29 cellular contexts compared by ENCODE assay signal in genomic region chr6:146847426-146847825, GRCh38.
DNase-seq lines count a peak whose midpoint lies in the region; ATAC-seq and TF ChIP-seq lines count a peak whose summit lies in the region.
"Had no signal": no experiment of that assay in that cellular context is flagged by ENCODE, and none has a peak within 500 bp of the region (broad histone marks: within the 10 kb centered on the region; RNA-seq: fewer than 3 reads in every experiment).

No MANE protein-coding gene starts in this region.

- no peak overlapping the region for H3K4me3 Mint-ChIP-seq in progenitor cell of endocrine pancreas (ENCODE audit: low read depth)
- no peak overlapping the region for H3K4me3 Mint-ChIP-seq in chondrocyte (ENCODE audit: unreplicated experiment)
- H3K4me3 Mint-ChIP-seq in type B pancreatic cell: no peak overlapping the region
- H3K4me3 Mint-ChIP-seq: activated CD8-positive, alpha-beta memory T cell treated with anti-CD3 and anti-CD28 coated beads, Interleukin-2, amount 10 ng/mL, durations not matched to agents 7 days and 5 days; activated T-cell treated with anti-CD3 and anti-CD28 coated beads, Interleukin-2, amount 50 U/mL, for 4 hours; CD4-positive, CD25-positive, alpha-beta regulatory T cell; naive B cell; stimulated activated effector memory CD8-positive, alpha-beta T cell treated with anti-CD3 and anti-CD28 coated beads, Interleukin-12 subunit alpha, Interleukin-12 subunit beta, amount 100 ng/mL, for 72 hours; T-helper 17 cell had no signal

- H3K36me3 ChIP-seq in fibroblast of lung (ENCODE audit: control insufficient read depth, insufficient read depth, low read length): no peaks in the 10 kb centered on the region
- H3K36me3 ChIP-seq: left lung, neutrophil, tibial nerve had no signal

- no peak overlapping the region for H2AFZ ChIP-seq in fibroblast of lung (ENCODE audit: low read length)

- H3K9ac ChIP-seq in fibroblast of lung (ENCODE audit: insufficient read depth, low read length): no peak overlapping the region
- H3K9ac ChIP-seq: KMS-11 had no signal

- peak; percentile 9 for DNase-seq in AG04449 (ENCODE audit: low read depth, low spot score)
- peak; percentile 11 to 75 for DNase-seq in fibroblast of lung (ENCODE audit: low read depth in 2 of 2)
- DNase-seq in myocyte (ENCODE audit: low read depth): peak; percentile 10
- no peak for DNase-seq in midbrain (lab: John Stamatoyannopoulos, UW)
- no peak for DNase-seq in progenitor cell of endocrine pancreas (ENCODE audit: low spot score, unreplicated experiment)
- DNase-seq in chondrocyte (ENCODE audit: low spot score): no peak
- no peak for DNase-seq in type B pancreatic cell (ENCODE audit: extremely low spot score, unreplicated experiment)
- DNase-seq: activated CD4-positive, alpha-beta T cell treated with anti-CD3 and anti-CD28 coated beads, Interleukin-2, amount 50 U/mL, for 4 hours; activated CD8-positive, alpha-beta memory T cell treated with anti-CD3 and anti-CD28 coated beads, Interleukin-2, amount 10 ng/mL, durations not matched to agents 7 days and 5 days; activated T-cell treated with anti-CD3 and anti-CD28 coated beads, Interleukin-2, amount 50 U/mL, for 4 hours; AML-193; CD4-positive, CD25-positive, alpha-beta regulatory T cell; cerebellar nuclear complex; DND-41; left lung; MM.1S; naive B cell; NCI-H1105 treated with DMSO at 0.1 percent for 48 hours; NCI-H2029; NCI-H526; PC-3; T-helper 17 cell had no signal

- peaks cover 8% of the 10 kb centered on the region for H3K4me1 Mint-ChIP-seq in progenitor cell of endocrine pancreas (ENCODE audit: low read depth)
- H3K4me1 Mint-ChIP-seq in chondrocyte (ENCODE audit: low read depth): peaks cover 32% of the 10 kb centered on the region
- peaks cover 6% of the 10 kb centered on the region for H3K4me1 Mint-ChIP-seq in type B pancreatic cell (ENCODE audit: unreplicated experiment)
- H3K4me1 Mint-ChIP-seq: CD4-positive, CD25-positive, alpha-beta regulatory T cell; naive B cell had no signal

- peak; percentile 45; the same call in 2 of the 3 replicates for ATAC-seq in SK-N-SH treated with all-trans-retinoic acid at 6 μM for 48 hours
- ATAC-seq: activated CD4-positive, CD25-positive, alpha-beta regulatory T cell treated with anti-CD3 and anti-CD28 coated beads, Interleukin-2, amount 50 U/mL, for 24 hours; activated CD8-positive, alpha-beta memory T cell treated with anti-CD3 and anti-CD28 coated beads, Interleukin-2, amount 10 ng/mL, durations not matched to agents 7 days and 5 days; activated T-cell treated with anti-CD3 and anti-CD28 coated beads, Interleukin-2, amount 50 U/mL, for 4 hours; left lung; PC-3; stimulated activated effector memory CD8-positive, alpha-beta T cell treated with anti-CD3 and anti-CD28 coated beads, Interleukin-12 subunit alpha, Interleukin-12 subunit beta, amount 100 ng/mL, for 72 hours; T-helper 17 cell had no signal

- no peaks in the 10 kb centered on the region for H3K27me3 Mint-ChIP-seq in progenitor cell of endocrine pancreas
- H3K27me3 Mint-ChIP-seq in chondrocyte (ENCODE audit: low read depth): no peaks in the 10 kb centered on the region
- H3K27me3 Mint-ChIP-seq in type B pancreatic cell: no peaks in the 10 kb centered on the region
- H3K27me3 Mint-ChIP-seq: CD4-positive, CD25-positive, alpha-beta regulatory T cell; naive B cell had no signal

- H3K9me3 Mint-ChIP-seq in progenitor cell of endocrine pancreas (ENCODE audit: low read depth): peaks cover 14% of the 10 kb centered on the region
- peaks cover 14% of the 10 kb centered on the region for H3K9me3 Mint-ChIP-seq in chondrocyte (ENCODE audit: low read depth)
- H3K9me3 Mint-ChIP-seq in type B pancreatic cell: peaks cover 22% of the 10 kb centered on the region

- H3K27ac Mint-ChIP-seq in progenitor cell of endocrine pancreas (no peak overlapping the region), chondrocyte (ENCODE audit: unreplicated experiment) (no peak overlapping the region), type B pancreatic cell (no peak overlapping the region)
- H3K27ac Mint-ChIP-seq: activated CD8-positive, alpha-beta memory T cell treated with anti-CD3 and anti-CD28 coated beads, Interleukin-2, amount 10 ng/mL, durations not matched to agents 7 days and 5 days; CD4-positive, CD25-positive, alpha-beta regulatory T cell; naive B cell; stimulated activated effector memory CD8-positive, alpha-beta T cell treated with anti-CD3 and anti-CD28 coated beads, Interleukin-12 subunit alpha, Interleukin-12 subunit beta, amount 100 ng/mL, for 72 hours; T-helper 17 cell had no signal

- TF ChIP-seq CTCF in AG04449 (IDR thresholded peaks at IDR 0.05; ENCODE audit: insufficient read depth, low read length, missing control alignments) (no peak), fibroblast of lung (conservative IDR thresholded peaks at IDR 0.05 in 1 of 2, IDR thresholded peaks at IDR 0.05 in 1 of 2; ENCODE audit: low read depth in 1 of 2, low read length in 2 of 2) (no peak), progenitor cell of endocrine pancreas (IDR thresholded peaks at IDR 0.05; ENCODE audit: unreplicated experiment) (no peak), chondrocyte (IDR thresholded peaks at IDR 0.05) (no peak), type B pancreatic cell (conservative IDR thresholded peaks at IDR 0.05) (no peak)

- H3K36me3 Mint-ChIP-seq in progenitor cell of endocrine pancreas (ENCODE audit: insufficient read depth) (peaks cover 3% of the 10 kb centered on the region), chondrocyte (ENCODE audit: low read depth) (no peaks in the 10 kb centered on the region), type B pancreatic cell (no peaks in the 10 kb centered on the region)
- H3K36me3 Mint-ChIP-seq: CD4-positive, CD25-positive, alpha-beta regulatory T cell; naive B cell had no signal

- no peaks in the 10 kb centered on the region for H3K79me2 ChIP-seq in fibroblast of lung (ENCODE audit: control insufficient read depth, insufficient read depth, low read length)

- H3K4me2 ChIP-seq in fibroblast of lung (ENCODE audit: extremely low read depth, insufficient read depth, low read length): no peak overlapping the region
- H3K4me2 ChIP-seq: KMS-11 had no signal

- no peaks in the 10 kb centered on the region for H3K9me3 ChIP-seq in fibroblast of lung (ENCODE audit: control insufficient read depth, insufficient read depth, low read depth, low read length)
- H3K9me3 ChIP-seq: left lung, neutrophil, tibial nerve had no signal

- H3K4me3 ChIP-seq in AG04449 (ENCODE audit: low read depth, low read length): no peak overlapping the region
- H3K4me3 ChIP-seq in fibroblast of lung (replicated peaks in 1 of 4; ENCODE audit: control extremely low read depth in 1 of 4, insufficient read depth in 1 of 4, low read depth in 3 of 4, low read length in 4 of 4): no peak overlapping the region
- H3K4me3 ChIP-seq: left lung, SK-N-MC, tibial nerve had no signal

- no peaks in the 10 kb centered on the region for H3K27me3 ChIP-seq in fibroblast of lung (ENCODE audit: control insufficient read depth, insufficient read depth, low read length)
- H3K27me3 ChIP-seq: left lung, neutrophil, tibial nerve had no signal

- no peak overlapping the region for H3K27ac ChIP-seq in fibroblast of lung (ENCODE audit: insufficient read depth, low read length)
- H3K27ac ChIP-seq: KMS-11, left lung, neutrophil, SK-N-MC, tibial nerve had no signal

- CTCF ChIA-PET in AG04449 (lab: Yijun Ruan, JAX): no interaction called here

- POLR2A ChIA-PET in AG04449 (lab: Yijun Ruan, JAX): no interaction called here

- H4K20me1 ChIP-seq in fibroblast of lung (ENCODE audit: control insufficient read depth, extremely low read depth, insufficient read depth, low read length): no peaks in the 10 kb centered on the region

- H3K4me1 ChIP-seq in fibroblast of lung (ENCODE audit: control insufficient read depth, extremely low read depth, insufficient read depth, low read length): no peaks in the 10 kb centered on the region
- H3K4me1 ChIP-seq: left lung, tibial nerve had no signal

TF ChIP-seq in SK-N-SH treated with all-trans-retinoic acid at 6 μM for 48 hours, 23 proteins besides CTCF, POLR2A, EP300 and RAD21:
- TF ChIP-seq PPARA (CRISPR knock-in tag; IDR thresholded peaks at IDR 0.05; ENCODE audit: borderline replicate concordance): no peak
- TF ChIP-seq ZNF8 (CRISPR knock-in tag; IDR thresholded peaks at IDR 0.05): no peak
- 0 out of 2 replicates have a peak, but pooled peaks have one; percentile 24 for TF ChIP-seq ISL1 (CRISPR knock-in tag; IDR thresholded peaks at IDR 0.05)
- TF ChIP-seq ZNF565 (CRISPR knock-in tag; conservative IDR thresholded peaks at IDR 0.05; ENCODE audit: low read depth): no peak
TF ChIP-seq in SK-N-SH treated with all-trans-retinoic acid at 6 μM for 48 hours: peak in this region for 1.

Comparison
In these comparisons a context has a peak if more than half of its experiments do, and no peak if none do; other contexts are left out.
1. DNase-seq: peak in AG04449 (single experiment), fibroblast of lung (2 of 2) and myocyte (single experiment); none in midbrain (single experiment), progenitor cell of endocrine pancreas (single experiment), chondrocyte (single experiment) and type B pancreatic cell (single experiment).